In the genomic region with DNA sequence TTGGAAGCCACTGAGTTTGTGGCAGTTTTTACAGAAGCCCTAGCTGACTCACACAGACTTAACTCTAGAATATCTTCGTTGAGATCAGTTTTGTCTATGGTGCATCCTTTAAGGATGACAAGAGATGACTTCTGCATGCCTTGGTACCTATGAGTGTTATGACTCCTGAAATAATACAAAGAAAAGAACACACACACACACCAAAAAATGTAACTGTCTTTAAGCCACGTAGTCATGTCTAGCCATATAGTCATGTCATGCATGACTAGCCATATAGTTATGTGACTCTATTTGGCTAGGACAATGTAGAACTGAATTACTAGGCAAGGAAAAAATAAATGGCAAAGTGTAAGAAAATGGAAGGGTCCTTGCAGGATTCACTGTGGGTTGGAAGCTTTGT, we compare ENCODE assay signal across 3 cellular contexts.
"Had no signal": no experiment of that assay in that cellular context is flagged by ENCODE, and none has a peak within 500 bp of the region (broad histone marks: within the 10 kb centered on the region; RNA-seq: fewer than 3 reads in every experiment).

No MANE protein-coding gene starts in this region.

- ATAC-seq: GM12878 had no signal

- H3K4me3 ChIP-seq: GM12878 had no signal

- DNase-seq: GDM1, GF-D8 had no signal
